In the genomic region with DNA sequence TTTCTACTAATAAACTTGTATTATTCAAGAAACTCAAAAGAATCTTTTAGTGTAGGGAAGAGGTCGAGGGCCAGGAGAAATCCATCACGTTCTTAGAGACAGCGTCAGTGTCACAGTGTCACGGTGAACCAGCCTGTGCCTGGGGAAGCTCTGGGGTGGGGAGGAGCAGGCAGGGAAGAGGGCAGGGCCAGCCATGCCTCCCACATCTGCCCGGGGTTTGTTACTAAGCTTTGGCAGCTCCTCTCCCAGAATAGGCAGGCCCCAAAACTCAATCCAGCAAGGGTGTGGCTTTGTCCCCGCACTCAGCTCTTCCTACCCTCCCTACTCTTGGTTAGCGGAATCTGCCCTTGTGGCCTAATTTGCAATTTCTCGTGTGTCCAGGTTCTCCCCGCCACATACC, we compare ENCODE assay signal across 25 cellular contexts.
DNase-seq lines count a peak whose midpoint lies in the region; ATAC-seq and TF ChIP-seq lines count a peak whose summit lies in the region.
"Had no signal": no experiment of that assay in that cellular context is flagged by ENCODE, and none has a peak within 500 bp of the region (broad histone marks: within the 10 kb centered on the region; RNA-seq: fewer than 3 reads in every experiment).

No MANE protein-coding gene starts in this region.

- TF ChIP-seq POLR2A in esophagus squamous epithelium (IDR thresholded peaks at IDR 0.05) = no peak

- intact Hi-C loops in esophagus squamous epithelium (cut with DNase I) = no loop called here
- intact Hi-C loops in Calu3 (cut with micrococcal nuclease; ENCODE audit: unreplicated experiment) = no loop called here

- H3K36me3 ChIP-seq in esophagus squamous epithelium (peaks cover 0 to 84% (median 7%) of the 10 kb centered on the region in 3 donors), subcutaneous abdominal adipose tissue (ENCODE audit: control insufficient read depth in 5 of 5, insufficient read depth in 5 of 5, low read length in 5 of 5) (peaks cover 0 to 85% (median 52%) of the 10 kb centered on the region in 5 donors)
- H3K36me3 ChIP-seq: HAP-1 had no signal

- no peaks in the 10 kb centered on the region for H3K9me3 Mint-ChIP-seq in WTC11
- no peaks in the 10 kb centered on the region for H3K9me3 Mint-ChIP-seq in mesothelial cell of epicardium
- H3K9me3 Mint-ChIP-seq in Calu3 (ENCODE audit: low read depth, unreplicated experiment) = no peaks in the 10 kb centered on the region
- H3K9me3 Mint-ChIP-seq: activated CD4-positive, alpha-beta memory T cell treated with anti-CD3 and anti-CD28 coated beads, Interleukin-2, amount 10 ng/mL, durations not matched to agents 7 days and 5 days; activated naive CD8-positive, alpha-beta T cell treated with anti-CD3 and anti-CD28 coated beads, Interleukin-2, amount 50 U/mL, for 24 hours; brain had no signal

- H3K4me1 ChIP-seq in esophagus squamous epithelium = peaks cover 0 to 32% (median 0%) of the 10 kb centered on the region in 3 donors
- peaks cover 0 to 33% (median 27%) of the 10 kb centered on the region in 5 donors for H3K4me1 ChIP-seq in subcutaneous abdominal adipose tissue (ENCODE audit: control insufficient read depth in 5 of 5, insufficient read depth in 5 of 5, low read length in 5 of 5)

- CTCF ChIA-PET in WTC11 (lab: Charles Lee) (interaction anchor here (0.7 to 2.6 kb wide), 5 partner anchors 17 to 111 kb away, joined by 3 to 11 read pairs (median 4); no protein-coding TSS in a partner anchor), Calu3 (lab: Charles Lee) (interaction anchor here (0.7 kb wide), 1 partner anchor 1187 kb away, joined by 6 read pairs; no protein-coding TSS in a partner anchor)

- no peak for ATAC-seq in WTC11
- ATAC-seq: activated naive CD8-positive, alpha-beta T cell treated with anti-CD3 and anti-CD28 coated beads, Interleukin-2, amount 50 U/mL, for 24 hours; K562 had no signal

- H3K4me3 ChIP-seq in esophagus squamous epithelium = no peak overlapping the region
- H3K4me3 ChIP-seq in subcutaneous abdominal adipose tissue (ENCODE audit: low read depth in 1 of 5, low read length in 5 of 5) = no peak overlapping the region
- H3K4me3 ChIP-seq: HAP-1, K562, MG63 had no signal

- H3K27ac ChIP-seq in esophagus squamous epithelium (peak overlapping the region in 3 of 4 donors; percentile 15 to 41 (median 29)), subcutaneous abdominal adipose tissue (ENCODE audit: low read depth, low read length) (peak overlapping the region; percentile 66)

- no peaks in the 10 kb centered on the region for H3K27me3 Mint-ChIP-seq in WTC11 (ENCODE audit: low read depth)
- no peaks in the 10 kb centered on the region for H3K27me3 Mint-ChIP-seq in mesothelial cell of epicardium (ENCODE audit: low read depth)
- no peaks in the 10 kb centered on the region for H3K27me3 Mint-ChIP-seq in Calu3 (ENCODE audit: unreplicated experiment)
- H3K27me3 Mint-ChIP-seq: activated CD4-positive, alpha-beta memory T cell treated with anti-CD3 and anti-CD28 coated beads, Interleukin-2, amount 10 ng/mL, durations not matched to agents 7 days and 5 days; activated naive CD8-positive, alpha-beta T cell treated with anti-CD3 and anti-CD28 coated beads, Interleukin-2, amount 50 U/mL, for 24 hours; CD4-positive, alpha-beta memory T cell had no signal

- H3K9me3 ChIP-seq in esophagus squamous epithelium (no peaks in the 10 kb centered on the region), subcutaneous abdominal adipose tissue (ENCODE audit: control insufficient read depth in 5 of 5, low read length in 5 of 5) (no peaks in the 10 kb centered on the region)
- H3K9me3 ChIP-seq: HAP-1, MG63 had no signal

- no peaks in the 10 kb centered on the region for H3K27me3 ChIP-seq in esophagus squamous epithelium
- H3K27me3 ChIP-seq in subcutaneous abdominal adipose tissue (ENCODE audit: control insufficient read depth in 5 of 5, insufficient read depth in 4 of 5, low read length in 5 of 5) = no peaks in the 10 kb centered on the region
- H3K27me3 ChIP-seq: MG63 had no signal

- H3K9ac ChIP-seq in subcutaneous abdominal adipose tissue (ENCODE audit: low read length in 5 of 5) = peak overlapping the region in 1 of 5 donors; percentile 8

- H3K4me1 Mint-ChIP-seq in WTC11 (peaks cover 43% of the 10 kb centered on the region), mesothelial cell of epicardium (peaks cover 17% of the 10 kb centered on the region), Calu3 (ENCODE audit: low read depth, unreplicated experiment) (peaks cover 10% of the 10 kb centered on the region)
- H3K4me1 Mint-ChIP-seq: activated naive CD8-positive, alpha-beta T cell treated with anti-CD3 and anti-CD28 coated beads, Interleukin-2, amount 50 U/mL, for 24 hours had no signal

- H3K36me3 Mint-ChIP-seq in WTC11 (peaks cover 4% of the 10 kb centered on the region), mesothelial cell of epicardium (peaks cover 8% of the 10 kb centered on the region), Calu3 (ENCODE audit: insufficient read depth, unreplicated experiment) (peaks cover 21% of the 10 kb centered on the region)

- TF ChIP-seq CTCF in WTC11 (IDR thresholded peaks at IDR 0.05) = no peak
- TF ChIP-seq CTCF in esophagus squamous epithelium (IDR thresholded peaks at IDR 0.05) = no peak
- TF ChIP-seq CTCF in mesothelial cell of epicardium (IDR thresholded peaks at IDR 0.05; ENCODE audit: unreplicated experiment) = no peak
- TF ChIP-seq CTCF in Calu3 (IDR thresholded peaks at IDR 0.05; ENCODE audit: unreplicated experiment) = no peak

- WGBS in esophagus squamous epithelium, 2 donors = 75 to 80% methylated on average over 7 to 9 of the region's 9 CpGs

- peak overlapping the region; percentile 95 for H3K27ac Mint-ChIP-seq in WTC11
- peak overlapping the region; percentile 73 for H3K27ac Mint-ChIP-seq in mesothelial cell of epicardium
- H3K27ac Mint-ChIP-seq in Calu3 (ENCODE audit: unreplicated experiment) = no peak overlapping the region
- H3K27ac Mint-ChIP-seq: activated CD4-positive, alpha-beta memory T cell treated with anti-CD3 and anti-CD28 coated beads, Interleukin-2, amount 10 ng/mL, durations not matched to agents 7 days and 5 days; activated naive CD8-positive, alpha-beta T cell treated with anti-CD3 and anti-CD28 coated beads, Interleukin-2, amount 50 U/mL, for 24 hours; CD4-positive, alpha-beta memory T cell had no signal

- no TSS peak for BruUV-seq in Calu3 (replicated peaks; lab: Mats Ljungman, UMichigan)

- H3K4me3 Mint-ChIP-seq in WTC11 (no peak overlapping the region), mesothelial cell of epicardium (no peak overlapping the region), Calu3 (ENCODE audit: low read depth, unreplicated experiment) (no peak overlapping the region)
- H3K4me3 Mint-ChIP-seq: activated CD4-positive, alpha-beta memory T cell treated with anti-CD3 and anti-CD28 coated beads, Interleukin-2, amount 10 ng/mL, durations not matched to agents 7 days and 5 days; activated naive CD8-positive, alpha-beta T cell treated with anti-CD3 and anti-CD28 coated beads, Interleukin-2, amount 50 U/mL, for 24 hours; brain; CD4-positive, alpha-beta memory T cell had no signal

- no peak for DNase-seq in WTC11 (ENCODE audit: low spot score)
- DNase-seq in esophagus squamous epithelium (lab: John Stamatoyannopoulos, UW) = no peak
- DNase-seq in mesothelial cell of epicardium (ENCODE audit: low spot score in 2 of 2, unreplicated experiment in 2 of 2) = no peak
- DNase-seq in activated CD8-positive, alpha-beta memory T cell treated with anti-CD3 and anti-CD28 coated beads, Interleukin-2, amount 50 U/mL, for 4 hours = no peak
- DNase-seq in Calu3 = no peak
- no peak for DNase-seq in activated CD4-positive, alpha-beta T cell treated with anti-CD3 and anti-CD28 coated beads, Interleukin-2, amount 50 U/mL, for 48 hours
- DNase-seq: activated CD4-positive, alpha-beta memory T cell treated with anti-CD3 and anti-CD28 coated beads, Interleukin-2, amount 10 ng/mL, durations not matched to agents 7 days and 5 days; activated CD4-positive, CD25-positive, alpha-beta regulatory T cell; activated gamma-delta T cell; activated naive CD8-positive, alpha-beta T cell treated with anti-CD3 and anti-CD28 coated beads, Interleukin-2, amount 50 U/mL, for 24 hours; activated T-cell treated with anti-CD3 and anti-CD28 coated beads for 4 hours; CD4-positive, alpha-beta memory T cell; DMS153; foreskin melanocyte; hypothalamus; islet precursor cell; MG63; NCI-H1417 treated with DMSO at 0.1 percent for 48 hours; NCI-H526 treated with DMSO at 0.1 percent for 48 hours; stimulated activated CD8-positive, alpha-beta memory T cell treated with anti-CD3 and anti-CD28 coated beads, Interleukin-4, amount 100 ng/mL, for 48 hours; SW 1271 had no signal

- POLR2A ChIA-PET in WTC11 (lab: Charles Lee) = no interaction called here

TF ChIP-seq in WTC11, 78 proteins besides CTCF, POLR2A, EP300 and RAD21:
- TF ChIP-seq ZNF416 (CRISPR knock-in tag; IDR thresholded peaks at IDR 0.05) = no peak
- TF ChIP-seq ZNF138 (CRISPR knock-in tag; conservative IDR thresholded peaks at IDR 0.05) = 0 out of 2 replicates have a peak, but pooled peaks have one; percentile 28
- TF ChIP-seq SP1 (CRISPR knock-in tag; conservative IDR thresholded peaks at IDR 0.05) = no peak
- no peak for TF ChIP-seq CREM (CRISPR knock-in tag; IDR thresholded peaks at IDR 0.05)
- TF ChIP-seq JAZF1 (CRISPR knock-in tag; IDR thresholded peaks at IDR 0.05) = no peak
